Comparison of ENCODE assay signal across 12 cellular contexts in the genomic region with DNA sequence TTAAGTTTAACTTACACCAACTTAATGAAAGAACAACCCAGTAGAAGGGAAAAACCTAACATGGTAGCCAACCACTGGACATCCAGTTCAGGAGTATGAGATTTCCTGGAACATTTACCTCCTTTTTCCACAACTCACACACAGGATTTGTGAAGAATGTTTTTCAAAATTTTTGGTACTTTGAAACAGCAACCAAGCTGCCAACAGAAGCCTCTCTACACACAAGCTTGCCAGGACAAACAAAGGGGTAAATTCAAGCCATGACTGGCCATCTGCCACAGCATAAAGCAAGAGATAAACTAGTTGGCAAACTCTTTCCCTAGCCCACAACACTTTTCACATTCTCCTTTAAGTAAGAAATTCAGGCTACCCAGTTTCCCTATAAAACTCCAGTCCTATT. TPM values are rescaled to one million over a fixed set of nuclear protein-coding genes. Genes with fewer than 3 reads are reported as not detected.
DNase-seq lines count a peak whose midpoint lies in the region; ATAC-seq lines count a peak whose summit lies in the region.
"Had no signal": no experiment of that assay in that cellular context is flagged by ENCODE, and none has a peak within 500 bp of the region (broad histone marks: within the 10 kb centered on the region; RNA-seq: fewer than 3 reads in every experiment).

No MANE protein-coding gene starts in this region.

- no peak overlapping the region for H3K9ac ChIP-seq in BLaER1 treated with 17β-estradiol and CSF1 and Interleukin-3, amounts not matched to agents 10 nM and 100 nM

- ATAC-seq in central memory CD8-positive, alpha-beta T cell (replicated peaks; ENCODE audit: extremely low read depth, poor library complexity, severe bottlenecking), result no peak
- ATAC-seq in HG03457 (IDR thresholded peaks at IDR 0.05; ENCODE audit: unreplicated experiment) (no peak), GM19328 (IDR thresholded peaks at IDR 0.05; ENCODE audit: unreplicated experiment) (no peak), GM18868 (IDR thresholded peaks at IDR 0.05; ENCODE audit: unreplicated experiment) (no peak)
- ATAC-seq: lower lobe of right lung had no signal

- H3K9me3 Mint-ChIP-seq in IgD-negative memory B cell, result no peaks in the 10 kb centered on the region
- H3K9me3 Mint-ChIP-seq in central memory CD8-positive, alpha-beta T cell, result no peaks in the 10 kb centered on the region
- H3K9me3 Mint-ChIP-seq: activated CD4-positive, alpha-beta T cell treated with anti-CD3 and anti-CD28 coated beads, Interleukin-2, amount 10 ng/mL, durations not matched to agents 7 days and 5 days; activated naive CD8-positive, alpha-beta T cell treated with anti-CD3 and anti-CD28 coated beads, Interleukin-2, amount 10 ng/mL, durations not matched to agents 7 days and 5 days had no signal

- peak overlapping the region in 3 of 4 donors; percentile 19 to 89 (median 89) for H3K4me3 Mint-ChIP-seq in IgD-negative memory B cell
- peak overlapping the region; percentile 39 for H3K4me3 Mint-ChIP-seq in central memory CD8-positive, alpha-beta T cell
- H3K4me3 Mint-ChIP-seq: activated CD4-positive, alpha-beta T cell treated with anti-CD3 and anti-CD28 coated beads, Interleukin-2, amount 10 ng/mL, durations not matched to agents 7 days and 5 days had no signal

- DNase-seq in central memory CD8-positive, alpha-beta T cell (ENCODE audit: low spot score in 2 of 2), result no peak
- DNase-seq in midbrain (lab: John Stamatoyannopoulos, UW) (peak; percentile 51), SKM-1 treated with dmso at 0.1 percent for 144 hours (lab: John Stamatoyannopoulos, UW; ENCODE audit: unreplicated experiment) (no peak)
- DNase-seq: activated CD4-positive, alpha-beta T cell treated with anti-CD3 and anti-CD28 coated beads, Interleukin-2, amount 10 ng/mL, durations not matched to agents 7 days and 5 days; activated naive CD8-positive, alpha-beta T cell treated with anti-CD3 and anti-CD28 coated beads, Interleukin-2, amount 10 ng/mL, durations not matched to agents 7 days and 5 days; lower lobe of right lung; NCI-H2081 treated with DMSO at 0.1 percent for 48 hours had no signal

- H3K36me3 Mint-ChIP-seq in IgD-negative memory B cell, result peaks cover 4% of the 10 kb centered on the region
- H3K36me3 Mint-ChIP-seq in central memory CD8-positive, alpha-beta T cell (ENCODE audit: insufficient read depth), result peaks cover 9% of the 10 kb centered on the region

- no peaks in the 10 kb centered on the region for H3K9me3 ChIP-seq in BLaER1 treated with 17β-estradiol and CSF1 and Interleukin-3, amounts not matched to agents 10 nM and 100 nM (replicated peaks in 1 of 11)
- H3K9me3 ChIP-seq: lower lobe of right lung had no signal

- peak overlapping the region in 7 of 11 experiments; percentile 10 to 91 (median 48); a peak in 13 of 22 replicates for H3K4me2 ChIP-seq in BLaER1 treated with 17β-estradiol and CSF1 and Interleukin-3, amounts not matched to agents 10 nM and 100 nM

- H4K20me1 ChIP-seq in BLaER1 treated with 17β-estradiol and CSF1 and Interleukin-3, amounts not matched to agents 10 nM and 100 nM, result peaks cover 0 to 100% (median 6%) of the 10 kb centered on the region in 11 experiments; a peak in 9 of 22 replicates

- H3K27me3 ChIP-seq in BLaER1 treated with 17β-estradiol and CSF1 and Interleukin-3, amounts not matched to agents 10 nM and 100 nM, result no peaks in the 10 kb centered on the region

- peak overlapping the region in 2 of 3 donors; percentile 50 to 63 for H3K27ac Mint-ChIP-seq in IgD-negative memory B cell
- H3K27ac Mint-ChIP-seq in central memory CD8-positive, alpha-beta T cell (ENCODE audit: low read depth), result peak overlapping the region; percentile 60
- H3K27ac Mint-ChIP-seq: activated CD4-positive, alpha-beta T cell treated with anti-CD3 and anti-CD28 coated beads, Interleukin-2, amount 10 ng/mL, durations not matched to agents 7 days and 5 days had no signal

- H3K4me1 ChIP-seq in BLaER1 treated with 17β-estradiol and CSF1 and Interleukin-3, amounts not matched to agents 10 nM and 100 nM, result peaks cover 17 to 74% (median 36%) of the 10 kb centered on the region in 10 experiments

- no peak overlapping the region for H3K27ac ChIP-seq in BLaER1 treated with 17β-estradiol and CSF1 and Interleukin-3, amounts not matched to agents 10 nM and 100 nM
- H3K27ac ChIP-seq: lower lobe of right lung had no signal

- peaks cover 0 to 71% (median 0%) of the 10 kb centered on the region in 11 experiments; a peak in 8 of 22 replicates for H3K36me3 ChIP-seq in BLaER1 treated with 17β-estradiol and CSF1 and Interleukin-3, amounts not matched to agents 10 nM and 100 nM
- H3K36me3 ChIP-seq: lower lobe of right lung had no signal

- no peak overlapping the region for H3K4me3 ChIP-seq in BLaER1 treated with 17β-estradiol and CSF1 and Interleukin-3, amounts not matched to agents 10 nM and 100 nM
- H3K4me3 ChIP-seq: lower lobe of right lung had no signal

- peaks cover 46 to 61% (median 49%) of the 10 kb centered on the region in 3 donors for H3K4me1 Mint-ChIP-seq in IgD-negative memory B cell
- peaks cover 78% of the 10 kb centered on the region for H3K4me1 Mint-ChIP-seq in central memory CD8-positive, alpha-beta T cell

- H3K27me3 Mint-ChIP-seq in IgD-negative memory B cell, result no peaks in the 10 kb centered on the region
- H3K27me3 Mint-ChIP-seq in central memory CD8-positive, alpha-beta T cell, result no peaks in the 10 kb centered on the region
- H3K27me3 Mint-ChIP-seq: activated CD4-positive, alpha-beta T cell treated with anti-CD3 and anti-CD28 coated beads, Interleukin-2, amount 10 ng/mL, durations not matched to agents 7 days and 5 days; activated naive CD8-positive, alpha-beta T cell treated with anti-CD3 and anti-CD28 coated beads, Interleukin-2, amount 10 ng/mL, durations not matched to agents 7 days and 5 days had no signal

RNA-seq across cellular contexts. Expression of a gene that starts 21.4 kb away (rescaled TPM):
- 54.6 TPM for polyA plus RNA-seq in IgD-negative memory B cell
